Comparison of ENCODE assay signal across 1 cellular context in genomic region chr10:71801357-71801756, GRCh38.
TF ChIP-seq lines count a peak whose summit lies in the region.

No MANE protein-coding gene starts in this region.

TF ChIP-seq in GM12878, 131 proteins besides CTCF, POLR2A, EP300 and RAD21 (continued from another document and continues in another):
- no peak for TF ChIP-seq HSF1 (IDR thresholded peaks at IDR 0.05; ENCODE audit: low read depth, low read length)
- TF ChIP-seq CREM (IDR thresholded peaks at IDR 0.05; ENCODE audit: low read depth): no peak
- TF ChIP-seq JUND (IDR thresholded peaks at IDR 0.05; ENCODE audit: low read depth, low read length): no peak
- no peak for TF ChIP-seq ZNF217 (IDR thresholded peaks at IDR 0.05)
- no peak for TF ChIP-seq CBX5 (IDR thresholded peaks at IDR 0.05; ENCODE audit: low read depth)
- TF ChIP-seq MTA2 (IDR thresholded peaks at IDR 0.05; ENCODE audit: low read depth): peak; percentile 65
- peak; percentile 44; the same call in 1 of the 2 replicates for TF ChIP-seq TCF3 (IDR thresholded peaks at IDR 0.05; ENCODE audit: borderline replicate concordance, insufficient read depth, low read depth, low read length)
- no peak for TF ChIP-seq BRCA1 (IDR thresholded peaks at IDR 0.05; ENCODE audit: low read depth, low read length)
- no peak for TF ChIP-seq STAT1 (conservative IDR thresholded peaks at IDR 0.05)
- no peak for TF ChIP-seq SMAD5 (IDR thresholded peaks at IDR 0.05; ENCODE audit: low read depth)
- no peak for TF ChIP-seq CEBPB (IDR thresholded peaks at IDR 0.05; ENCODE audit: borderline replicate concordance in 1 of 2, low read depth in 2 of 2, low read length in 2 of 2)
- no peak for TF ChIP-seq ETV6 (conservative IDR thresholded peaks at IDR 0.05 in 1 of 2, IDR thresholded peaks at IDR 0.05 in 1 of 2; ENCODE audit: borderline replicate concordance in 1 of 2, low read depth in 1 of 2)
- no peak for TF ChIP-seq E2F4 (IDR thresholded peaks at IDR 0.05; ENCODE audit: low read depth, low read length)
- TF ChIP-seq RELA (IDR thresholded peaks at IDR 0.05; ENCODE audit: borderline replicate concordance, partially characterized antibody): no peak
- no peak for TF ChIP-seq CEBPZ (IDR thresholded peaks at IDR 0.05; ENCODE audit: low read depth, low read length)
- TF ChIP-seq RELB (IDR thresholded peaks at IDR 0.05; ENCODE audit: low read depth): peak; percentile 25; the same call in 1 of the 2 replicates
- TF ChIP-seq BMI1 (IDR thresholded peaks at IDR 0.05; ENCODE audit: borderline replicate concordance): no peak
- peak; percentile 43; the same call in 1 of the 2 replicates for TF ChIP-seq EED (IDR thresholded peaks at IDR 0.05; ENCODE audit: low read depth)
- TF ChIP-seq EGR1 (IDR thresholded peaks at IDR 0.05; ENCODE audit: borderline replicate concordance in 1 of 2, low read depth in 2 of 2, low read length in 2 of 2): no peak
- no peak for TF ChIP-seq IRF5 (IDR thresholded peaks at IDR 0.05; ENCODE audit: borderline replicate concordance)
- TF ChIP-seq ZZZ3 (IDR thresholded peaks at IDR 0.05; ENCODE audit: control insufficient read depth, insufficient read length, low read depth): no peak
- TF ChIP-seq ZBED1 (IDR thresholded peaks at IDR 0.05; ENCODE audit: borderline replicate concordance): no peak
- no peak for TF ChIP-seq MYC (IDR thresholded peaks at IDR 0.05; ENCODE audit: insufficient read depth, insufficient read length, insufficient replicate concordance, low read length, severe bottlenecking)
- no peak for TF ChIP-seq REST (IDR thresholded peaks at IDR 0.05; ENCODE audit: low read depth, low read length)
- TF ChIP-seq HDAC2 (IDR thresholded peaks at IDR 0.05): no peak
- TF ChIP-seq CREB1 (IDR thresholded peaks at IDR 0.05; ENCODE audit: low read depth): no peak
- no peak for TF ChIP-seq RBBP5 (conservative IDR thresholded peaks at IDR 0.05)
- no peak for TF ChIP-seq CUX1 (IDR thresholded peaks at IDR 0.05; ENCODE audit: insufficient replicate concordance, low read depth, low read length)
- no peak for TF ChIP-seq MXI1 (IDR thresholded peaks at IDR 0.05; ENCODE audit: low read depth, low read length)
- TF ChIP-seq BCL11A (IDR thresholded peaks at IDR 0.05; ENCODE audit: low read depth, low read length): 0 out of 2 replicates have a peak, but pooled peaks have one; percentile 12
- no peak for TF ChIP-seq E4F1 (IDR thresholded peaks at IDR 0.05; ENCODE audit: borderline replicate concordance, partially characterized antibody)
- TF ChIP-seq SIN3A (IDR thresholded peaks at IDR 0.05; ENCODE audit: low read depth, low read length): no peak
- no peak for TF ChIP-seq ZSCAN29 (IDR thresholded peaks at IDR 0.05)
- TF ChIP-seq ZNF24 (IDR thresholded peaks at IDR 0.05): no peak
- TF ChIP-seq SIX5 (IDR thresholded peaks at IDR 0.05; ENCODE audit: low read depth, low read length, severe bottlenecking): no peak
- TF ChIP-seq MTA3 (IDR thresholded peaks at IDR 0.05; ENCODE audit: borderline replicate concordance, low read length): no peak
- TF ChIP-seq ESRRA (IDR thresholded peaks at IDR 0.05; ENCODE audit: low read length): no peak
